ENCODE assay signal across 12 cellular contexts in genomic region chr9:75962186-75963036, GRCh38.
A peak's percentile ranks its signal among the peaks of the same experiment; 100 is the strongest.
DNase-seq lines count a peak whose midpoint lies in the region; ATAC-seq and TF ChIP-seq lines count a peak whose summit lies in the region.
"Had no signal": no experiment of that assay in that cellular context is flagged by ENCODE, and none has a peak within 500 bp of the region (broad histone marks: within the 10 kb centered on the region; RNA-seq: fewer than 3 reads in every experiment).

No MANE protein-coding gene starts in this region.

- H3K9me3 ChIP-seq in PC-9 (ENCODE audit: insufficient read depth, low read depth) (no peaks in the 10 kb centered on the region), subcutaneous abdominal adipose tissue (ENCODE audit: control insufficient read depth in 5 of 5, low read length in 5 of 5) (no peaks in the 10 kb centered on the region)

- no TSS peak for BruUV-seq in PC-9 (replicated peaks; lab: Mats Ljungman, UMichigan)

- no peak for TF ChIP-seq CTCF in PC-9 (conservative IDR thresholded peaks at IDR 0.05)

- H3K27ac ChIP-seq in PC-9 (peak overlapping the region; percentile 81), subcutaneous abdominal adipose tissue (ENCODE audit: low read depth, low read length) (peak overlapping the region; percentile 50)
- H3K27ac ChIP-seq: hepatocyte had no signal

- H2AFZ ChIP-seq in PC-9 = no peak overlapping the region
- H2AFZ ChIP-seq: hepatocyte had no signal

- H3K4me1 Mint-ChIP-seq in activated CD4-positive, alpha-beta T cell treated with anti-CD3 and anti-CD28 coated beads, Interleukin-2, amount 10 ng/mL, durations not matched to agents 7 days and 5 days = peaks cover 10% of the 10 kb centered on the region

- in situ Hi-C loops in KBM-7 (cut with MboI; ENCODE audit: low pct_unique_long_range_greater_than_20kb, low sequenced_read_pairs) = no loop called here

- peaks cover 13% of the 10 kb centered on the region for H3F3A ChIP-seq in PC-9 (ENCODE audit: insufficient read depth, low read depth)

- no peak overlapping the region for H3K4me3 Mint-ChIP-seq in activated CD4-positive, alpha-beta T cell treated with anti-CD3 and anti-CD28 coated beads, Interleukin-2, amount 10 ng/mL, durations not matched to agents 7 days and 5 days

- H3K9me3 Mint-ChIP-seq in activated CD4-positive, alpha-beta T cell treated with anti-CD3 and anti-CD28 coated beads, Interleukin-2, amount 10 ng/mL, durations not matched to agents 7 days and 5 days = peaks cover 3% of the 10 kb centered on the region

- H3K4me3 ChIP-seq in PC-9 = no peak overlapping the region
- H3K4me3 ChIP-seq in subcutaneous abdominal adipose tissue (ENCODE audit: low read depth in 1 of 5, low read length in 5 of 5) = no peak overlapping the region
- H3K4me3 ChIP-seq: hepatocyte had no signal

- H3K4me1 ChIP-seq in PC-9 (replicated peaks; ENCODE audit: insufficient read depth) (peaks cover 42% of the 10 kb centered on the region), subcutaneous abdominal adipose tissue (ENCODE audit: control insufficient read depth in 5 of 5, insufficient read depth in 5 of 5, low read length in 5 of 5) (peaks cover 2 to 32% (median 25%) of the 10 kb centered on the region in 5 donors)

- H3K79me2 ChIP-seq in PC-9 (ENCODE audit: low read depth) = 0 out of 2 replicates have a peak, but pooled peaks cover 12% of the 10 kb centered on the region

- CTCF ChIA-PET in activated CD4-positive, alpha-beta T cell treated with anti-CD3 and anti-CD28 coated beads, Interleukin-2, amount 10 ng/mL, durations not matched to agents 7 days and 5 days (lab: Charles Lee) = interaction anchor here (0.9 kb wide), 1 partner anchor 12 kb away, joined by 3 read pairs; no protein-coding TSS in a partner anchor
- CTCF ChIA-PET in PC-9 (lab: Charles Lee) = interaction anchor here (0.6 kb wide), 1 partner anchor 1817 kb away, joined by 20 read pairs; no protein-coding TSS in a partner anchor

- no peaks in the 10 kb centered on the region for H3K36me3 Mint-ChIP-seq in activated CD4-positive, alpha-beta T cell treated with anti-CD3 and anti-CD28 coated beads, Interleukin-2, amount 10 ng/mL, durations not matched to agents 7 days and 5 days (ENCODE audit: low read depth)

- no peak for DNase-seq in activated CD4-positive, alpha-beta T cell treated with anti-CD3 and anti-CD28 coated beads, Interleukin-2, amount 10 ng/mL, durations not matched to agents 7 days and 5 days
- no peak for DNase-seq in activated CD4-positive, alpha-beta T cell treated with anti-CD3 and anti-CD28 coated beads for 1 hour
- peak; percentile 64 to 88 for DNase-seq in PC-9
- DNase-seq in iris pigment epithelial cell (ENCODE audit: low read depth) = peak; percentile 17
- DNase-seq in KBM-7 = no peak
- DNase-seq: ACHN; effector CD8-positive, alpha-beta T cell; NCI-H2171 treated with DMSO at 0.1 percent for 48 hours had no signal

- POLR2A ChIA-PET in activated CD4-positive, alpha-beta T cell treated with anti-CD3 and anti-CD28 coated beads, Interleukin-2, amount 10 ng/mL, durations not matched to agents 7 days and 5 days (lab: Charles Lee) = no interaction called here
- POLR2A ChIA-PET in PC-9 (lab: Charles Lee; ENCODE audit: unreplicated experiment) = interaction anchor here (0.6 to 0.7 kb wide), 2 partner anchors 218 to 1627 kb away, joined by 3 read pairs; no protein-coding TSS in a partner anchor

- intact Hi-C loops in PC-9 (cut with micrococcal nuclease; ENCODE audit: unreplicated experiment) = loop anchor here (5.0 to 10.0 kb wide), 3 partner anchors 255 to 415 kb away; no protein-coding TSS in a partner anchor

- H3K36me3 ChIP-seq in PC-9 (ENCODE audit: low read depth) (no peaks in the 10 kb centered on the region), subcutaneous abdominal adipose tissue (ENCODE audit: control insufficient read depth in 5 of 5, insufficient read depth in 5 of 5, low read length in 5 of 5) (peaks cover 0 to 2% (median 0%) of the 10 kb centered on the region in 5 donors)

- no peak overlapping the region for H3K4me2 ChIP-seq in PC-9
- H3K4me2 ChIP-seq: hepatocyte had no signal

- H3K27me3 ChIP-seq in PC-9 (ENCODE audit: insufficient read depth, low read depth) = no peaks in the 10 kb centered on the region
- no peaks in the 10 kb centered on the region for H3K27me3 ChIP-seq in subcutaneous abdominal adipose tissue (ENCODE audit: control insufficient read depth in 5 of 5, insufficient read depth in 4 of 5, low read length in 5 of 5)
- H3K27me3 ChIP-seq: hepatocyte had no signal

- no peak for ATAC-seq in GM18502 (IDR thresholded peaks at IDR 0.05; ENCODE audit: poor library complexity, unreplicated experiment)
- ATAC-seq in HG03439 (IDR thresholded peaks at IDR 0.05; ENCODE audit: unreplicated experiment) = no peak

- peak overlapping the region; percentile 39 for H3K27ac Mint-ChIP-seq in activated CD4-positive, alpha-beta T cell treated with anti-CD3 and anti-CD28 coated beads, Interleukin-2, amount 10 ng/mL, durations not matched to agents 7 days and 5 days

- no peak overlapping the region for H3K9ac ChIP-seq in subcutaneous abdominal adipose tissue (ENCODE audit: low read length in 5 of 5)

- no peaks in the 10 kb centered on the region for H4K20me1 ChIP-seq in PC-9 (ENCODE audit: insufficient read depth)

- H3K9me2 ChIP-seq in PC-9 (ENCODE audit: insufficient read depth) = no peaks in the 10 kb centered on the region

- H3K27me3 Mint-ChIP-seq in activated CD4-positive, alpha-beta T cell treated with anti-CD3 and anti-CD28 coated beads, Interleukin-2, amount 10 ng/mL, durations not matched to agents 7 days and 5 days = no peaks in the 10 kb centered on the region

Comparison
In these comparisons a context has a peak if more than half of its experiments do, and no peak if none do; other contexts are left out.
1. DNase-seq: peak in PC-9 (2 of 2) and iris pigment epithelial cell (single experiment); none in activated CD4-positive, alpha-beta T cell treated with anti-CD3 and anti-CD28 coated beads, Interleukin-2, amount 10 ng/mL, durations not matched to agents 7 days and 5 days (single experiment), activated CD4-positive, alpha-beta T cell treated with anti-CD3 and anti-CD28 coated beads for 1 hour (single experiment) and KBM-7 (single experiment).